Comparison of ENCODE assay signal across 29 cellular contexts in the genomic region with DNA sequence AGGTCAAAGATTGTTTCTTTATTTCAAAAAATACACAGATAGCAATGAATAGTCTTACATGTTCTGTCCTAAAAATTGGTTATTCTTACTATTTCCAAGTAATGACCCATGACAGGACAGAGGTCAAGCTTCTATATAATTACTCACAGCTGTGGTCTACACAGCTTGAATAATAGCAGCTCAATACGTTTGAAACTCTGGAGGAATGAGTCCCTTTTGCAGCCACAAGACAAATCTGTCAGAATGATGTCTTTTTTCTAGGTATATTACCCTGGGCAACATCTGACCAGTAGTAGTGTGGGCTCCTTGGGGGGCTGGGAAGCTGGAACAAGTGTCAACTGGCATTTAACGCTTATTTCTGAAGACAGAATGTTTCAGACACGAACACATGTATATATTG.
"Had no signal": no experiment of that assay in that cellular context is flagged by ENCODE, and none has a peak within 500 bp of the region (broad histone marks: within the 10 kb centered on the region; RNA-seq: fewer than 3 reads in every experiment).

No MANE protein-coding gene starts in this region.

- H3K9me3 ChIP-seq: esophagus squamous epithelium, left lung, mucosa of descending colon, neutrophil, right lobe of liver, suprapubic skin, transverse colon, upper lobe of right lung, uterus had no signal

- H3K36me3 ChIP-seq: esophagus squamous epithelium, heart right ventricle, left lung, neutrophil, right lobe of liver, suprapubic skin, transverse colon, upper lobe of right lung, uterus had no signal

- DNase-seq: dermis blood vessel endothelial cell; effector memory CD4-positive, alpha-beta T cell; esophagus squamous epithelium; foreskin melanocyte; glutamatergic neuron; heart right ventricle; hippocampal formation; left cardiac atrium; left lung; mesenchymal stem cell; mucosa of descending colon; naive B cell; right lobe of liver; small intestine; stimulated activated CD4-positive, alpha-beta T cell treated with anti-CD3 and anti-CD28 coated beads, Interleukin-12 subunit alpha, Interleukin-12 subunit beta, amount 100 ng/mL, for 4 hours; stimulated activated CD4-positive, alpha-beta T cell treated with anti-CD3 and anti-CD28 coated beads, Interleukin-1b, Interleukin-23, amount 100 ng/mL, for 48 hours; stimulated activated CD4-positive, alpha-beta T cell treated with anti-CD3 and anti-CD28 coated beads, Interleukin-4, amount 100 ng/mL, for 1 hour; stimulated activated CD8-positive, alpha-beta memory T cell treated with anti-CD3 and anti-CD28 coated beads, Interleukin-4, amount 100 ng/mL, for 48 hours; stimulated activated naive CD4-positive, alpha-beta T cell; stimulated activated naive CD8-positive, alpha-beta T cell treated with anti-CD3 and anti-CD28 coated beads, Interleukin-15, amount 100 ng/mL, for 72 hours; transverse colon; upper lobe of right lung; uterus had no signal

- H2AFZ ChIP-seq: parathyroid adenoma had no signal

- H3K4me1 ChIP-seq: esophagus squamous epithelium, heart right ventricle, left lung, parathyroid adenoma, right lobe of liver, suprapubic skin, transverse colon, upper lobe of right lung, uterus had no signal

- ATAC-seq: heart right ventricle; left cardiac atrium; left lung; mucosa of descending colon; natural killer cell treated with Interleukin-12 subunit alpha and Interleukin-12 subunit beta and Interleukin-15 and Interleukin-18, amount 100 ng/mL, for 72 hours; right lobe of liver; stimulated activated naive CD8-positive, alpha-beta T cell treated with anti-CD3 and anti-CD28 coated beads, Interleukin-15, amount 100 ng/mL, for 72 hours; upper lobe of right lung had no signal

- H3K79me2 ChIP-seq: parathyroid adenoma had no signal

- H3K4me3 ChIP-seq: esophagus squamous epithelium, heart right ventricle, left lung, mucosa of descending colon, right lobe of liver, suprapubic skin, transverse colon, upper lobe of right lung, uterus had no signal

- H3K27me3 ChIP-seq: esophagus squamous epithelium, heart right ventricle, left lung, neutrophil, right lobe of liver, suprapubic skin, transverse colon, upper lobe of right lung, uterus had no signal

- H3K9ac ChIP-seq: parathyroid adenoma had no signal

- FAIRE-seq: endothelial cell of umbilical vein, islet of Langerhans, small intestine had no signal

- H3K27ac ChIP-seq: esophagus squamous epithelium, heart right ventricle, left lung, neutrophil, parathyroid adenoma, right lobe of liver, suprapubic skin, transverse colon, upper lobe of right lung, uterus had no signal
